8 cellular contexts compared by ENCODE assay signal in the genomic region with DNA sequence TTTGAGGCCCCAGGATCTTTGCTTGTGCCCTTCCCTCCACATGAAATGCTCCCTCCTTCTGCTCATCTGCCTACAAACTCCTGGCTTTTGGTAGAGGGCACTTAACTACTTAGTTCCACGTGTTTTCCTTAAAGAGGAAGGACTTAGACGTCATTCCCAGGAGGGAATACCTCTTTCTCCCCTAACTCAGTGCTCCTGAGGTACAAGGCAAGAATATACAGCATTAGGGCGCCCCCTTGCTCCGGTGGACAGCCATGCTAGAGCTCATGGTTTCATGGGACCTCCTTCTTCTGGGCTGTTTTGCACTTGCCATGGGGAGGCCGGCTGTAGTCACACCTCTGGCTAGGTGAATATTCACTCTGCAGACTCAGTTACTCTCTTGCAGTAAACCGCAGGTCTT.
DNase-seq lines count a peak whose midpoint lies in the region; ATAC-seq and TF ChIP-seq lines count a peak whose summit lies in the region.

No MANE protein-coding gene starts in this region.

- H3K4me3 ChIP-seq in mammary epithelial cell (replicated peaks in 1 of 3; ENCODE audit: insufficient read depth in 1 of 3, low read depth in 2 of 3, low read length in 3 of 3) (no peak overlapping the region), mesendoderm (ENCODE audit: low read length) (no peak overlapping the region)

- H3K27ac ChIP-seq in mammary epithelial cell (ENCODE audit: insufficient read depth, low read depth, low read length) (no peak overlapping the region), mesendoderm (ENCODE audit: low read depth, low read length) (no peak overlapping the region)

- no peak overlapping the region for H2AK5ac ChIP-seq in mesendoderm (ENCODE audit: low read length)

- H3K79me1 ChIP-seq in mesendoderm (ENCODE audit: low read length) = no peaks in the 10 kb centered on the region

- H3K23ac ChIP-seq in mesendoderm (ENCODE audit: low read length) = no peak overlapping the region

- dilution Hi-C loops in mammary epithelial cell (cut with HindIII; ENCODE audit: low sequenced_read_pairs) = no loop called here

- no peak overlapping the region for H4K5ac ChIP-seq in mesendoderm (ENCODE audit: low read length)

- no peaks in the 10 kb centered on the region for H3K36me3 ChIP-seq in mammary epithelial cell (ENCODE audit: insufficient read depth, low read length)
- no peaks in the 10 kb centered on the region for H3K36me3 ChIP-seq in mesendoderm (ENCODE audit: control insufficient read depth, insufficient read depth, low read length)

- H3K4me1 ChIP-seq in mammary epithelial cell (ENCODE audit: insufficient read depth, low read length) = no peaks in the 10 kb centered on the region
- H3K4me1 ChIP-seq in mesendoderm (ENCODE audit: control insufficient read depth, low read depth, low read length) = no peaks in the 10 kb centered on the region

- no peak overlapping the region for H2BK5ac ChIP-seq in mesendoderm (ENCODE audit: low read length)

- intact Hi-C loops in mammary epithelial cell (cut with micrococcal nuclease) = loop anchor here (1.0 to 2.0 kb wide), 7 partner anchors 53 to 1072 kb away; no protein-coding TSS in a partner anchor

- in situ Hi-C loops in mammary epithelial cell (cut with MboI; ENCODE audit: low sequenced_read_pairs in 2 of 2) = no loop called here

- H3K4me2 ChIP-seq in mammary epithelial cell (ENCODE audit: insufficient read depth, low read depth, low read length) = no peak overlapping the region
- H3K4me2 ChIP-seq in mesendoderm (ENCODE audit: low read length) = no peak overlapping the region

- H3K79me2 ChIP-seq in mammary epithelial cell (ENCODE audit: insufficient read depth, low read length) = no peaks in the 10 kb centered on the region
- no peaks in the 10 kb centered on the region for H3K79me2 ChIP-seq in mesendoderm (ENCODE audit: control insufficient read depth, insufficient read depth, low read length)

- H3K56ac ChIP-seq in mesendoderm (ENCODE audit: low read length) = no peak overlapping the region

- 35% methylated on average over 6 of the region's 6 CpGs for WGBS in mammary epithelial cell (ENCODE audit: low coverage, missing lambda C conversion rate)
- no CpG with 5 or more reads among the region's 6 CpGs for WGBS in mesendoderm (ENCODE audit: extremely low coverage, insufficient coverage, low lambda C conversion rate)

- peak; percentile 62 to 75 for TF ChIP-seq CTCF in mammary epithelial cell (conservative IDR thresholded peaks at IDR 0.05 in 1 of 2, IDR thresholded peaks at IDR 0.05 in 1 of 2; ENCODE audit: extremely low read depth in 1 of 2, insufficient read depth in 1 of 2, low read depth in 1 of 2, low read length in 2 of 2)

- no peak overlapping the region for H2AFZ ChIP-seq in mammary epithelial cell (ENCODE audit: low read depth, low read length)

- no peaks in the 10 kb centered on the region for H3K27me3 ChIP-seq in mammary epithelial cell (ENCODE audit: insufficient read depth, low read length)
- no peaks in the 10 kb centered on the region for H3K27me3 ChIP-seq in mesendoderm (ENCODE audit: insufficient read depth, low read length, poor library complexity)

- CTCF ChIA-PET in mammary epithelial cell (lab: Charles Lee; ENCODE audit: low non-redundant PET) = interaction anchor here (1.0 kb wide), 2 partner anchors 56 to 437 kb away, joined by 4 to 6 read pairs; no protein-coding TSS in a partner anchor

- H4K20me1 ChIP-seq in mammary epithelial cell (ENCODE audit: insufficient read depth, low read length) = no peaks in the 10 kb centered on the region

- no peak overlapping the region for H2BK15ac ChIP-seq in mesendoderm (replicated peaks; ENCODE audit: low read depth)

- no peak overlapping the region for H3K18ac ChIP-seq in mesendoderm (ENCODE audit: low read length)

- no TSS peak for BruUV-seq in mammary epithelial cell (replicated peaks; lab: Mats Ljungman, UMichigan)

- H2BK120ac ChIP-seq in mesendoderm (ENCODE audit: low read depth, low read length) = no peak overlapping the region

- DNase-seq in DMS114 treated with DMSO at 0.1 percent for 48 hours (lab: John Stamatoyannopoulos, UW; ENCODE audit: unreplicated experiment) (peak; percentile 34), NCI-H524 treated with DMSO at 0.1 percent for 48 hours (lab: John Stamatoyannopoulos, UW) (peak; percentile 49), mammary epithelial cell (peak; percentile 39), mesendoderm (peak; percentile 87), GDM1 (lab: John Stamatoyannopoulos, UW) (no peak)

- no peak overlapping the region for H3K4ac ChIP-seq in mesendoderm (ENCODE audit: low read depth, low read length)

- peak; percentile 48 for ATAC-seq in GM21786 (IDR thresholded peaks at IDR 0.05; ENCODE audit: unreplicated experiment)
- ATAC-seq in GM18858 (IDR thresholded peaks at IDR 0.05; ENCODE audit: unreplicated experiment) = no peak
- no peak for ATAC-seq in HG03432 (IDR thresholded peaks at IDR 0.05; ENCODE audit: unreplicated experiment)

- no peak overlapping the region for H4K8ac ChIP-seq in mesendoderm (ENCODE audit: low read depth, low read length)

- H3K9me3 ChIP-seq in mammary epithelial cell (replicated peaks; ENCODE audit: insufficient read depth, low read length) = no peaks in the 10 kb centered on the region

- no peak overlapping the region for H3K9ac ChIP-seq in mammary epithelial cell (ENCODE audit: insufficient read depth, low read length)
- no peak overlapping the region for H3K9ac ChIP-seq in mesendoderm (ENCODE audit: low read length)
